ENCODE assay signal across 1 cellular context in the genomic region with DNA sequence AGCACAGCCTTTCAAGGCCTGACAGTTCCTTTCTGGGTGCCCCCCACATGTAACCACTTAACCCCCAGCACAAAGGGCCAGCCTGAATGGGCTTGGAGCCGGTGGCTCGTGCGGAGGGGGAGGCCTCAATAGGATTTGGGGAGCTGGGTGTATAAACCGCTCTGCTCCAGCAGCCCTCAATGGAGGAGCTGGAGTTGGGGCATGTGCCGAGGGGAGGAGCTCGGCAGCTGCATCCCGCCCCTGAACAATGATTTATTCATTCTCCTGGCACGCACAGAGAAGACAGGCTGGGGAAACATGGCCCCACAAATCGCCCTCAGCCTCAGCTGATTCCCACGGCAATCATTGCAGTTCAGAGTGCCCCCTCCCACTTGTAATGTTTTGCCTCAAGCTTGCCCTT.
TF ChIP-seq lines count a peak whose summit lies in the region.

No MANE protein-coding gene starts in this region.

TF ChIP-seq in WTC11, 78 proteins besides CTCF, POLR2A, EP300 and RAD21 (continued from another document):
- TF ChIP-seq, protein P1, sequence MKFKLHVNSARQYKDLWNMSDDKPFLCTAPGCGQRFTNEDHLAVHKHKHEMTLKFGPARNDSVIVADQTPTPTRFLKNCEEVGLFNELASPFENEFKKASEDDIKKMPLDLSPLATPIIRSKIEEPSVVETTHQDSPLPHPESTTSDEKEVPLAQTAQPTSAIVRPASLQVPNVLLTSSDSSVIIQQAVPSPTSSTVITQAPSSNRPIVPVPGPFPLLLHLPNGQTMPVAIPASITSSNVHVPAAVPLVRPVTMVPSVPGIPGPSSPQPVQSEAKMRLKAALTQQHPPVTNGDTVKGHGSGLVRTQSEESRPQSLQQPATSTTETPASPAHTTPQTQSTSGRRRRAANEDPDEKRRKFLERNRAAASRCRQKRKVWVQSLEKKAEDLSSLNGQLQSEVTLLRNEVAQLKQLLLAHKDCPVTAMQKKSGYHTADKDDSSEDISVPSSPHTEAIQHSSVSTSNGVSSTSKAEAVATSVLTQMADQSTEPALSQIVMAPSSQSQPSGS (CRISPR knock-in tag; IDR thresholded peaks at IDR 0.05; ENCODE audit: borderline replicate concordance, low read depth), result no peak
- TF ChIP-seq, protein P2, sequence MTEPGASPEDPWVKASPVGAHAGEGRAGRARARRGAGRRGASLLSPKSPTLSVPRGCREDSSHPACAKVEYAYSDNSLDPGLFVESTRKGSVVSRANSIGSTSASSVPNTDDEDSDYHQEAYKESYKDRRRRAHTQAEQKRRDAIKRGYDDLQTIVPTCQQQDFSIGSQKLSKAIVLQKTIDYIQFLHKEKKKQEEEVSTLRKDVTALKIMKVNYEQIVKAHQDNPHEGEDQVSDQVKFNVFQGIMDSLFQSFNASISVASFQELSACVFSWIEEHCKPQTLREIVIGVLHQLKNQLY (CRISPR knock-in tag; IDR thresholded peaks at IDR 0.05), result no peak
- TF ChIP-seq, protein P3, sequence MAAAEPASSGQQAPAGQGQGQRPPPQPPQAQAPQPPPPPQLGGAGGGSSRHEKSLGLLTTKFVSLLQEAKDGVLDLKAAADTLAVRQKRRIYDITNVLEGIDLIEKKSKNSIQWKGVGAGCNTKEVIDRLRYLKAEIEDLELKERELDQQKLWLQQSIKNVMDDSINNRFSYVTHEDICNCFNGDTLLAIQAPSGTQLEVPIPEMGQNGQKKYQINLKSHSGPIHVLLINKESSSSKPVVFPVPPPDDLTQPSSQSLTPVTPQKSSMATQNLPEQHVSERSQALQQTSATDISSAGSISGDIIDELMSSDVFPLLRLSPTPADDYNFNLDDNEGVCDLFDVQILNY (CRISPR knock-in tag; IDR thresholded peaks at IDR 0.05), result no peak
- TF ChIP-seq GRHL2 (CRISPR knock-in tag; IDR thresholded peaks at IDR 0.05; ENCODE audit: insufficient replicate concordance, severe bottlenecking), result no peak
- TF ChIP-seq ZNF219 (CRISPR knock-in tag; IDR thresholded peaks at IDR 0.05; ENCODE audit: borderline replicate concordance), result no peak
- TF ChIP-seq, protein P4, sequence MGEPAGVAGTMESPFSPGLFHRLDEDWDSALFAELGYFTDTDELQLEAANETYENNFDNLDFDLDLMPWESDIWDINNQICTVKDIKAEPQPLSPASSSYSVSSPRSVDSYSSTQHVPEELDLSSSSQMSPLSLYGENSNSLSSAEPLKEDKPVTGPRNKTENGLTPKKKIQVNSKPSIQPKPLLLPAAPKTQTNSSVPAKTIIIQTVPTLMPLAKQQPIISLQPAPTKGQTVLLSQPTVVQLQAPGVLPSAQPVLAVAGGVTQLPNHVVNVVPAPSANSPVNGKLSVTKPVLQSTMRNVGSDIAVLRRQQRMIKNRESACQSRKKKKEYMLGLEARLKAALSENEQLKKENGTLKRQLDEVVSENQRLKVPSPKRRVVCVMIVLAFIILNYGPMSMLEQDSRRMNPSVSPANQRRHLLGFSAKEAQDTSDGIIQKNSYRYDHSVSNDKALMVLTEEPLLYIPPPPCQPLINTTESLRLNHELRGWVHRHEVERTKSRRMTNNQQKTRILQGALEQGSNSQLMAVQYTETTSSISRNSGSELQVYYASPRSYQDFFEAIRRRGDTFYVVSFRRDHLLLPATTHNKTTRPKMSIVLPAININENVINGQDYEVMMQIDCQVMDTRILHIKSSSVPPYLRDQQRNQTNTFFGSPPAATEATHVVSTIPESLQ (CRISPR knock-in tag; IDR thresholded peaks at IDR 0.05), result no peak
- TF ChIP-seq ELF4 (CRISPR knock-in tag; IDR thresholded peaks at IDR 0.05; ENCODE audit: low read depth), result no peak
- TF ChIP-seq RORB (CRISPR knock-in tag; IDR thresholded peaks at IDR 0.05), result no peak
- TF ChIP-seq, protein P5, sequence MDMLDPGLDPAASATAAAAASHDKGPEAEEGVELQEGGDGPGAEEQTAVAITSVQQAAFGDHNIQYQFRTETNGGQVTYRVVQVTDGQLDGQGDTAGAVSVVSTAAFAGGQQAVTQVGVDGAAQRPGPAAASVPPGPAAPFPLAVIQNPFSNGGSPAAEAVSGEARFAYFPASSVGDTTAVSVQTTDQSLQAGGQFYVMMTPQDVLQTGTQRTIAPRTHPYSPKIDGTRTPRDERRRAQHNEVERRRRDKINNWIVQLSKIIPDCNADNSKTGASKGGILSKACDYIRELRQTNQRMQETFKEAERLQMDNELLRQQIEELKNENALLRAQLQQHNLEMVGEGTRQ (CRISPR knock-in tag; IDR thresholded peaks at IDR 0.05), result no peak
